Comparison of ENCODE assay signal across 1 cellular context in the genomic region with DNA sequence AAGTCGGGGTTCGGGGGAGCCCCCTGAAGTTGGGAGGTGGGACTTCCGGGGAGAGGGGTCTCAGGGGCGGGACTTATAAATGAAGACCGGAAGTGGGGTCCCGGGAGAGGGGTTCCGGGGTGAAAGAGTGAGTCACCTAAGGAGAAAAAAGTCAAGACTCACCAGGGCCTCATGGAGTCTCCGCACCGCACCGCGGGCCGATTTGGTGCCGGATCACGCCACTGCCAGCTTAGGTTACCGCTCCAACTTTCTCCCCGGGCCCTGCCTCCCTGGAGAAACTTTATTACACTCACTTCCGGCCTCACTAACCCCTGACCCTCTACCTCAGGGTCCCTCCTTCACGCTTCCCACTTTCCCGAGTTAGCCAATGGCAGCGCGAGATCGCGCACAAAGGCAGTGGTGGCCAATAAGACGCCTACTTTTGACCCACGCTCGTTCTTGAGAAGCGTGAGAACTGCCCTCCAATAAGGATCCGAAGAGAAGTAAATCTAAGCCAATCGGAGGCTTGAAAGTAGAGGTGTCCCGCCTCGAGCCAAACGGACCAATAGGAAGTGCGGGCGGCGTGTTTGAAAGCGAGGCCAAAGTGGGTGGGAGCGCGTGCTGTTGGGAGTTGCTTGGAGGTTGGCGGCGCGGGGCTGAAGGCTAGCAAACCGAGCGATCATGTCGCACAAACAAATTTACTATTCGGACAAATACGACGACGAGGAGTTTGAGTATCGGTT.
TF ChIP-seq lines count a peak whose summit lies in the region.

A gene (plus strand): TSS at position 596 of the 722 bp plus-strand sequence. CDS start 65 bp downstream, at position 661.

TF ChIP-seq in K562, 482 proteins besides CTCF, POLR2A, EP300 and RAD21 (continued from another document and continues in another):
- TF ChIP-seq, protein P1, sequence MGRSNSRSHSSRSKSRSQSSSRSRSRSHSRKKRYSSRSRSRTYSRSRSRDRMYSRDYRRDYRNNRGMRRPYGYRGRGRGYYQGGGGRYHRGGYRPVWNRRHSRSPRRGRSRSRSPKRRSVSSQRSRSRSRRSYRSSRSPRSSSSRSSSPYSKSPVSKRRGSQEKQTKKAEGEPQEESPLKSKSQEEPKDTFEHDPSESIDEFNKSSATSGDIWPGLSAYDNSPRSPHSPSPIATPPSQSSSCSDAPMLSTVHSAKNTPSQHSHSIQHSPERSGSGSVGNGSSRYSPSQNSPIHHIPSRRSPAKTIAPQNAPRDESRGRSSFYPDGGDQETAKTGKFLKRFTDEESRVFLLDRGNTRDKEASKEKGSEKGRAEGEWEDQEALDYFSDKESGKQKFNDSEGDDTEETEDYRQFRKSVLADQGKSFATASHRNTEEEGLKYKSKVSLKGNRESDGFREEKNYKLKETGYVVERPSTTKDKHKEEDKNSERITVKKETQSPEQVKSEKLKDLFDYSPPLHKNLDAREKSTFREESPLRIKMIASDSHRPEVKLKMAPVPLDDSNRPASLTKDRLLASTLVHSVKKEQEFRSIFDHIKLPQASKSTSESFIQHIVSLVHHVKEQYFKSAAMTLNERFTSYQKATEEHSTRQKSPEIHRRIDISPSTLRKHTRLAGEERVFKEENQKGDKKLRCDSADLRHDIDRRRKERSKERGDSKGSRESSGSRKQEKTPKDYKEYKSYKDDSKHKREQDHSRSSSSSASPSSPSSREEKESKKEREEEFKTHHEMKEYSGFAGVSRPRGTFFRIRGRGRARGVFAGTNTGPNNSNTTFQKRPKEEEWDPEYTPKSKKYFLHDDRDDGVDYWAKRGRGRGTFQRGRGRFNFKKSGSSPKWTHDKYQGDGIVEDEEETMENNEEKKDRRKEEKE (IDR thresholded peaks at IDR 0.05; ENCODE audit: borderline replicate concordance in 1 of 2, control insufficient read depth in 1 of 2, low read depth in 2 of 2, low read length in 1 of 2) = no peak
- no peak for TF ChIP-seq ADNP (tag; IDR thresholded peaks at IDR 0.05)
- TF ChIP-seq CEBPG (CRISPR knock-in tag; IDR thresholded peaks at IDR 0.05) = 0 out of 2 replicates have a peak, but pooled peaks have one; percentile 29
- no peak for TF ChIP-seq CEBPG (tag; conservative IDR thresholded peaks at IDR 0.05 in 1 of 2, IDR thresholded peaks at IDR 0.05 in 1 of 2)
- peak; percentile 52; the same call in 1 of the 2 replicates for TF ChIP-seq KLF6 (CRISPR knock-in tag; IDR thresholded peaks at IDR 0.05; ENCODE audit: borderline replicate concordance)
- TF ChIP-seq RBM25 (IDR thresholded peaks at IDR 0.05; ENCODE audit: low read depth, low read length, severe bottlenecking) = peak; percentile 97
- TF ChIP-seq STAT5A (IDR thresholded peaks at IDR 0.05; ENCODE audit: borderline replicate concordance, low read length) = no peak
- TF ChIP-seq CREM (IDR thresholded peaks at IDR 0.05; ENCODE audit: low read depth) = peak; percentile 78
- TF ChIP-seq ZNF695 (CRISPR knock-in tag; IDR thresholded peaks at IDR 0.05) = no peak
- TF ChIP-seq RBBP5 (IDR thresholded peaks at IDR 0.05; ENCODE audit: borderline replicate concordance, insufficient read depth, low read length, poor library complexity, severe bottlenecking) = peak; percentile 29
- 0 out of 2 replicates have a peak, but pooled peaks have one; percentile 67 for TF ChIP-seq FOXK1 (CRISPR knock-in tag; IDR thresholded peaks at IDR 0.05; ENCODE audit: borderline replicate concordance)
- TF ChIP-seq, protein P2, sequence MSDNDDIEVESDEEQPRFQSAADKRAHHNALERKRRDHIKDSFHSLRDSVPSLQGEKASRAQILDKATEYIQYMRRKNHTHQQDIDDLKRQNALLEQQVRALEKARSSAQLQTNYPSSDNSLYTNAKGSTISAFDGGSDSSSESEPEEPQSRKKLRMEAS (CRISPR knock-in tag; IDR thresholded peaks at IDR 0.05) = peak; percentile 100
- peak; percentile 79; the same call in 1 of the 2 replicates for TF ChIP-seq CC2D1A (IDR thresholded peaks at IDR 0.05)
- TF ChIP-seq RBM17 (IDR thresholded peaks at IDR 0.05; ENCODE audit: borderline replicate concordance, low read depth, low read length) = no peak
- TF ChIP-seq, protein P3, sequence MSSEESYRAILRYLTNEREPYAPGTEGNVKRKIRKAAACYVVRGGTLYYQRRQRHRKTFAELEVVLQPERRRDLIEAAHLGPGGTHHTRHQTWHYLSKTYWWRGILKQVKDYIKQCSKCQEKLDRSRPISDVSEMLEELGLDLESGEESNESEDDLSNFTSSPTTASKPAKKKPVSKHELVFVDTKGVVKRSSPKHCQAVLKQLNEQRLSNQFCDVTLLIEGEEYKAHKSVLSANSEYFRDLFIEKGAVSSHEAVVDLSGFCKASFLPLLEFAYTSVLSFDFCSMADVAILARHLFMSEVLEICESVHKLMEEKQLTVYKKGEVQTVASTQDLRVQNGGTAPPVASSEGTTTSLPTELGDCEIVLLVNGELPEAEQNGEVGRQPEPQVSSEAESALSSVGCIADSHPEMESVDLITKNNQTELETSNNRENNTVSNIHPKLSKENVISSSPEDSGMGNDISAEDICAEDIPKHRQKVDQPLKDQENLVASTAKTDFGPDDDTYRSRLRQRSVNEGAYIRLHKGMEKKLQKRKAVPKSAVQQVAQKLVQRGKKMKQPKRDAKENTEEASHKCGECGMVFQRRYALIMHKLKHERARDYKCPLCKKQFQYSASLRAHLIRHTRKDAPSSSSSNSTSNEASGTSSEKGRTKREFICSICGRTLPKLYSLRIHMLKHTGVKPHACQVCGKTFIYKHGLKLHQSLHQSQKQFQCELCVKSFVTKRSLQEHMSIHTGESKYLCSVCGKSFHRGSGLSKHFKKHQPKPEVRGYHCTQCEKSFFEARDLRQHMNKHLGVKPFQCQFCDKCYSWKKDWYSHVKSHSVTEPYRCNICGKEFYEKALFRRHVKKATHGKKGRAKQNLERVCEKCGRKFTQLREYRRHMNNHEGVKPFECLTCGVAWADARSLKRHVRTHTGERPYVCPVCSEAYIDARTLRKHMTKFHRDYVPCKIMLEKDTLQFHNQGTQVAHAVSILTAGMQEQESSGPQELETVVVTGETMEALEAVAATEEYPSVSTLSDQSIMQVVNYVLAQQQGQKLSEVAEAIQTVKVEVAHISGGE (CRISPR knock-in tag; IDR thresholded peaks at IDR 0.05) = peak in 1 of 3 experiments; percentile 64; a peak in 2 of 6 replicates
- TF ChIP-seq, protein P4, sequence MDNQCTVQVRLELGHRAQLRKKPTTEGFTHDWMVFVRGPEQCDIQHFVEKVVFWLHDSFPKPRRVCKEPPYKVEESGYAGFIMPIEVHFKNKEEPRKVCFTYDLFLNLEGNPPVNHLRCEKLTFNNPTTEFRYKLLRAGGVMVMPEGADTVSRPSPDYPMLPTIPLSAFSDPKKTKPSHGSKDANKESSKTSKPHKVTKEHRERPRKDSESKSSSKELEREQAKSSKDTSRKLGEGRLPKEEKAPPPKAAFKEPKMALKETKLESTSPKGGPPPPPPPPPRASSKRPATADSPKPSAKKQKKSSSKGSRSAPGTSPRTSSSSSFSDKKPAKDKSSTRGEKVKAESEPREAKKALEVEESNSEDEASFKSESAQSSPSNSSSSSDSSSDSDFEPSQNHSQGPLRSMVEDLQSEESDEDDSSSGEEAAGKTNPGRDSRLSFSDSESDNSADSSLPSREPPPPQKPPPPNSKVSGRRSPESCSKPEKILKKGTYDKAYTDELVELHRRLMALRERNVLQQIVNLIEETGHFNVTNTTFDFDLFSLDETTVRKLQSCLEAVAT (IDR thresholded peaks at IDR 0.05) = peak; percentile 72 to 94; a peak in 2 of 4 replicates
- TF ChIP-seq ZFX (CRISPR knock-in tag; IDR thresholded peaks at IDR 0.05) = peak; percentile 90
- no peak for TF ChIP-seq MEIS2 (IDR thresholded peaks at IDR 0.05; ENCODE audit: partially characterized antibody)
- peak; percentile 69 for TF ChIP-seq NBN (IDR thresholded peaks at IDR 0.05; ENCODE audit: low read depth)
- TF ChIP-seq ATF1 (CRISPR knock-in tag; IDR thresholded peaks at IDR 0.05) = no peak
- peak; percentile 92 for TF ChIP-seq ATF1 (tag; IDR thresholded peaks at IDR 0.05)
- TF ChIP-seq, protein P5, sequence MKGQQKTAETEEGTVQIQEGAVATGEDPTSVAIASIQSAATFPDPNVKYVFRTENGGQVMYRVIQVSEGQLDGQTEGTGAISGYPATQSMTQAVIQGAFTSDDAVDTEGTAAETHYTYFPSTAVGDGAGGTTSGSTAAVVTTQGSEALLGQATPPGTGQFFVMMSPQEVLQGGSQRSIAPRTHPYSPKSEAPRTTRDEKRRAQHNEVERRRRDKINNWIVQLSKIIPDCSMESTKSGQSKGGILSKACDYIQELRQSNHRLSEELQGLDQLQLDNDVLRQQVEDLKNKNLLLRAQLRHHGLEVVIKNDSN (CRISPR knock-in tag; IDR thresholded peaks at IDR 0.05) = peak; percentile 70
- TF ChIP-seq, protein P6, sequence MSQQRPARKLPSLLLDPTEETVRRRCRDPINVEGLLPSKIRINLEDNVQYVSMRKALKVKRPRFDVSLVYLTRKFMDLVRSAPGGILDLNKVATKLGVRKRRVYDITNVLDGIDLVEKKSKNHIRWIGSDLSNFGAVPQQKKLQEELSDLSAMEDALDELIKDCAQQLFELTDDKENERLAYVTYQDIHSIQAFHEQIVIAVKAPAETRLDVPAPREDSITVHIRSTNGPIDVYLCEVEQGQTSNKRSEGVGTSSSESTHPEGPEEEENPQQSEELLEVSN (IDR thresholded peaks at IDR 0.05; ENCODE audit: borderline replicate concordance in 1 of 2, extremely low read depth in 1 of 2, insufficient read depth in 1 of 2, insufficient read length in 1 of 2, low read depth in 1 of 2, low read length in 1 of 2, poor library complexity in 1 of 2, severe bottlenecking in 1 of 2) = peak; percentile 93 to 95
- TF ChIP-seq, protein P7, sequence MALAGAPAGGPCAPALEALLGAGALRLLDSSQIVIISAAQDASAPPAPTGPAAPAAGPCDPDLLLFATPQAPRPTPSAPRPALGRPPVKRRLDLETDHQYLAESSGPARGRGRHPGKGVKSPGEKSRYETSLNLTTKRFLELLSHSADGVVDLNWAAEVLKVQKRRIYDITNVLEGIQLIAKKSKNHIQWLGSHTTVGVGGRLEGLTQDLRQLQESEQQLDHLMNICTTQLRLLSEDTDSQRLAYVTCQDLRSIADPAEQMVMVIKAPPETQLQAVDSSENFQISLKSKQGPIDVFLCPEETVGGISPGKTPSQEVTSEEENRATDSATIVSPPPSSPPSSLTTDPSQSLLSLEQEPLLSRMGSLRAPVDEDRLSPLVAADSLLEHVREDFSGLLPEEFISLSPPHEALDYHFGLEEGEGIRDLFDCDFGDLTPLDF (CRISPR knock-in tag; IDR thresholded peaks at IDR 0.05) = peak; percentile 72; the same call in 1 of the 2 replicates
- peak; percentile 8 for TF ChIP-seq CCNT2 (IDR thresholded peaks at IDR 0.05; ENCODE audit: borderline replicate concordance, extremely low read depth, insufficient read length, low read depth, low read length)
- TF ChIP-seq, protein P8, sequence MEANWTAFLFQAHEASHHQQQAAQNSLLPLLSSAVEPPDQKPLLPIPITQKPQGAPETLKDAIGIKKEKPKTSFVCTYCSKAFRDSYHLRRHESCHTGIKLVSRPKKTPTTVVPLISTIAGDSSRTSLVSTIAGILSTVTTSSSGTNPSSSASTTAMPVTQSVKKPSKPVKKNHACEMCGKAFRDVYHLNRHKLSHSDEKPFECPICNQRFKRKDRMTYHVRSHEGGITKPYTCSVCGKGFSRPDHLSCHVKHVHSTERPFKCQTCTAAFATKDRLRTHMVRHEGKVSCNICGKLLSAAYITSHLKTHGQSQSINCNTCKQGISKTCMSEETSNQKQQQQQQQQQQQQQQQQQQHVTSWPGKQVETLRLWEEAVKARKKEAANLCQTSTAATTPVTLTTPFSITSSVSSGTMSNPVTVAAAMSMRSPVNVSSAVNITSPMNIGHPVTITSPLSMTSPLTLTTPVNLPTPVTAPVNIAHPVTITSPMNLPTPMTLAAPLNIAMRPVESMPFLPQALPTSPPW (CRISPR knock-in tag; IDR thresholded peaks at IDR 0.05) = peak; percentile 16; the same call in 1 of the 2 replicates
- no peak; the same call in none of the 2 replicates for TF ChIP-seq NFRKB (IDR thresholded peaks at IDR 0.05; ENCODE audit: low read depth)
- TF ChIP-seq, protein P9, sequence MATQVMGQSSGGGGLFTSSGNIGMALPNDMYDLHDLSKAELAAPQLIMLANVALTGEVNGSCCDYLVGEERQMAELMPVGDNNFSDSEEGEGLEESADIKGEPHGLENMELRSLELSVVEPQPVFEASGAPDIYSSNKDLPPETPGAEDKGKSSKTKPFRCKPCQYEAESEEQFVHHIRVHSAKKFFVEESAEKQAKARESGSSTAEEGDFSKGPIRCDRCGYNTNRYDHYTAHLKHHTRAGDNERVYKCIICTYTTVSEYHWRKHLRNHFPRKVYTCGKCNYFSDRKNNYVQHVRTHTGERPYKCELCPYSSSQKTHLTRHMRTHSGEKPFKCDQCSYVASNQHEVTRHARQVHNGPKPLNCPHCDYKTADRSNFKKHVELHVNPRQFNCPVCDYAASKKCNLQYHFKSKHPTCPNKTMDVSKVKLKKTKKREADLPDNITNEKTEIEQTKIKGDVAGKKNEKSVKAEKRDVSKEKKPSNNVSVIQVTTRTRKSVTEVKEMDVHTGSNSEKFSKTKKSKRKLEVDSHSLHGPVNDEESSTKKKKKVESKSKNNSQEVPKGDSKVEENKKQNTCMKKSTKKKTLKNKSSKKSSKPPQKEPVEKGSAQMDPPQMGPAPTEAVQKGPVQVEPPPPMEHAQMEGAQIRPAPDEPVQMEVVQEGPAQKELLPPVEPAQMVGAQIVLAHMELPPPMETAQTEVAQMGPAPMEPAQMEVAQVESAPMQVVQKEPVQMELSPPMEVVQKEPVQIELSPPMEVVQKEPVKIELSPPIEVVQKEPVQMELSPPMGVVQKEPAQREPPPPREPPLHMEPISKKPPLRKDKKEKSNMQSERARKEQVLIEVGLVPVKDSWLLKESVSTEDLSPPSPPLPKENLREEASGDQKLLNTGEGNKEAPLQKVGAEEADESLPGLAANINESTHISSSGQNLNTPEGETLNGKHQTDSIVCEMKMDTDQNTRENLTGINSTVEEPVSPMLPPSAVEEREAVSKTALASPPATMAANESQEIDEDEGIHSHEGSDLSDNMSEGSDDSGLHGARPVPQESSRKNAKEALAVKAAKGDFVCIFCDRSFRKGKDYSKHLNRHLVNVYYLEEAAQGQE (CRISPR knock-in tag; IDR thresholded peaks at IDR 0.05; ENCODE audit: low read depth) = no peak
- TF ChIP-seq, protein P10, sequence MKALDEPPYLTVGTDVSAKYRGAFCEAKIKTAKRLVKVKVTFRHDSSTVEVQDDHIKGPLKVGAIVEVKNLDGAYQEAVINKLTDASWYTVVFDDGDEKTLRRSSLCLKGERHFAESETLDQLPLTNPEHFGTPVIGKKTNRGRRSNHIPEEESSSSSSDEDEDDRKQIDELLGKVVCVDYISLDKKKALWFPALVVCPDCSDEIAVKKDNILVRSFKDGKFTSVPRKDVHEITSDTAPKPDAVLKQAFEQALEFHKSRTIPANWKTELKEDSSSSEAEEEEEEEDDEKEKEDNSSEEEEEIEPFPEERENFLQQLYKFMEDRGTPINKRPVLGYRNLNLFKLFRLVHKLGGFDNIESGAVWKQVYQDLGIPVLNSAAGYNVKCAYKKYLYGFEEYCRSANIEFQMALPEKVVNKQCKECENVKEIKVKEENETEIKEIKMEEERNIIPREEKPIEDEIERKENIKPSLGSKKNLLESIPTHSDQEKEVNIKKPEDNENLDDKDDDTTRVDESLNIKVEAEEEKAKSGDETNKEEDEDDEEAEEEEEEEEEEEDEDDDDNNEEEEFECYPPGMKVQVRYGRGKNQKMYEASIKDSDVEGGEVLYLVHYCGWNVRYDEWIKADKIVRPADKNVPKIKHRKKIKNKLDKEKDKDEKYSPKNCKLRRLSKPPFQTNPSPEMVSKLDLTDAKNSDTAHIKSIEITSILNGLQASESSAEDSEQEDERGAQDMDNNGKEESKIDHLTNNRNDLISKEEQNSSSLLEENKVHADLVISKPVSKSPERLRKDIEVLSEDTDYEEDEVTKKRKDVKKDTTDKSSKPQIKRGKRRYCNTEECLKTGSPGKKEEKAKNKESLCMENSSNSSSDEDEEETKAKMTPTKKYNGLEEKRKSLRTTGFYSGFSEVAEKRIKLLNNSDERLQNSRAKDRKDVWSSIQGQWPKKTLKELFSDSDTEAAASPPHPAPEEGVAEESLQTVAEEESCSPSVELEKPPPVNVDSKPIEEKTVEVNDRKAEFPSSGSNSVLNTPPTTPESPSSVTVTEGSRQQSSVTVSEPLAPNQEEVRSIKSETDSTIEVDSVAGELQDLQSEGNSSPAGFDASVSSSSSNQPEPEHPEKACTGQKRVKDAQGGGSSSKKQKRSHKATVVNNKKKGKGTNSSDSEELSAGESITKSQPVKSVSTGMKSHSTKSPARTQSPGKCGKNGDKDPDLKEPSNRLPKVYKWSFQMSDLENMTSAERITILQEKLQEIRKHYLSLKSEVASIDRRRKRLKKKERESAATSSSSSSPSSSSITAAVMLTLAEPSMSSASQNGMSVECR (CRISPR knock-in tag; IDR thresholded peaks at IDR 0.05) = peak; percentile 94
